8 cellular contexts compared by ENCODE assay signal in the genomic region with DNA sequence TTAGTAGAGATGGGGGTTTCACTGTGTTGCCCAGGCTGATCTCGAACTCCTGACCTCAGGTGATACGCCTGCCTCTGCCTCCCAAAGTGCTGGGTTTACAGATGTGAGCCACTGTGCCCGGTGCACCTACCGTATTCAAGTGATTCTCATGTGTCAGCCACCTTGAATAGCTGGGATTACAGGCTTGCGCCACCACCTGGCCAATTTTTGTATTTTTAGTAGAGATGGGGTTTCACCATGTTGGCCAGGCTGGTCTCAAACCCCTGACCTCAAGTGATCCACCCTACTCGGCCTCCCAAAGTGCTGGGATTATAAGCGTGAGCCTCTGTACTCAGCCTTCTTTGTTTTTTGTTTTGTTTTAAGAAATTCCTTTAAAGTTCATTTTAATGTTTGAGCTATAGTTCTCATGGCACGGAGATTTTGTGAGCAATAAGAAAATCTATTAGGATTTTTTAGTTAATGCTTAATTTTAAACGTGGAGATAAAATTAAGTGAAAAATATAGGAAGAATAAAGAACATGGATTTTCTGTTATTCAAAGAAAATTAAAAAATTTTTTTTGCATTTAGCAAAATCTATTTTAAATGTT.
DNase-seq lines count a peak whose midpoint lies in the region; ATAC-seq, FAIRE-seq and TF ChIP-seq lines count a peak whose summit lies in the region.

No MANE protein-coding gene starts in this region.

- H3K4me3 Mint-ChIP-seq in activated naive CD8-positive, alpha-beta T cell treated with anti-CD3 and anti-CD28 coated beads, Interleukin-2, amount 10 ng/mL, durations not matched to agents 7 days and 5 days = no peak overlapping the region

- peak; percentile 41 for TF ChIP-seq CTCF in D721Med (IDR thresholded peaks at IDR 0.05; ENCODE audit: insufficient read depth, missing control alignments)

- no peak for FAIRE-seq in D721Med (lab: Jason Lieb, UNC)

- peaks cover 12% of the 10 kb centered on the region for H3K4me1 Mint-ChIP-seq in activated naive CD8-positive, alpha-beta T cell treated with anti-CD3 and anti-CD28 coated beads, Interleukin-2, amount 10 ng/mL, durations not matched to agents 7 days and 5 days

- H3K9me3 Mint-ChIP-seq in activated naive CD8-positive, alpha-beta T cell treated with anti-CD3 and anti-CD28 coated beads, Interleukin-2, amount 10 ng/mL, durations not matched to agents 7 days and 5 days = no peaks in the 10 kb centered on the region

- H3K27ac Mint-ChIP-seq in activated naive CD8-positive, alpha-beta T cell treated with anti-CD3 and anti-CD28 coated beads, Interleukin-2, amount 10 ng/mL, durations not matched to agents 7 days and 5 days = no peak overlapping the region

- ATAC-seq in GM21786 (IDR thresholded peaks at IDR 0.05; ENCODE audit: unreplicated experiment) = peak; percentile 56
- peak; percentile 57 for ATAC-seq in activated naive CD8-positive, alpha-beta T cell treated with anti-CD3 and anti-CD28 coated beads, Interleukin-2, amount 10 ng/mL, durations not matched to agents 7 days and 5 days (ENCODE audit: low read depth)
- ATAC-seq in GM19328 (IDR thresholded peaks at IDR 0.05; ENCODE audit: unreplicated experiment) = no peak

- no peaks in the 10 kb centered on the region for H3K27me3 Mint-ChIP-seq in activated naive CD8-positive, alpha-beta T cell treated with anti-CD3 and anti-CD28 coated beads, Interleukin-2, amount 10 ng/mL, durations not matched to agents 7 days and 5 days

- no peaks in the 10 kb centered on the region for H3K36me3 Mint-ChIP-seq in activated naive CD8-positive, alpha-beta T cell treated with anti-CD3 and anti-CD28 coated beads, Interleukin-2, amount 10 ng/mL, durations not matched to agents 7 days and 5 days

- DNase-seq in D721Med (ENCODE audit: insufficient read length, low spot score) = no peak
- peak; percentile 85 for DNase-seq in NCI-H69 (lab: John Stamatoyannopoulos, UW)
- peak; percentile 42 for DNase-seq in activated naive CD8-positive, alpha-beta T cell treated with anti-CD3 and anti-CD28 coated beads, Interleukin-2, amount 10 ng/mL, durations not matched to agents 7 days and 5 days
- peak; percentile 68 for DNase-seq in islet precursor cell
- peak; percentile 68 for DNase-seq in stimulated activated CD8-positive, alpha-beta memory T cell treated with anti-CD3 and anti-CD28 coated beads, Interleukin-4, amount 100 ng/mL, for 48 hours
- no peak for DNase-seq in LoVo (ENCODE audit: low spot score)

- POLR2A ChIA-PET in activated naive CD8-positive, alpha-beta T cell treated with anti-CD3 and anti-CD28 coated beads, Interleukin-2, amount 10 ng/mL, durations not matched to agents 7 days and 5 days (lab: Charles Lee) = interaction anchor here (1.7 kb wide), 1 partner anchor 241 kb away, joined by 5 read pairs; no protein-coding TSS in a partner anchor

Comparison
In these comparisons a context has a peak if more than half of its experiments do, and no peak if none do; other contexts are left out.
1. DNase-seq: peak in NCI-H69 (single experiment), activated naive CD8-positive, alpha-beta T cell treated with anti-CD3 and anti-CD28 coated beads, Interleukin-2, amount 10 ng/mL, durations not matched to agents 7 days and 5 days (single experiment), islet precursor cell (single experiment) and stimulated activated CD8-positive, alpha-beta memory T cell treated with anti-CD3 and anti-CD28 coated beads, Interleukin-4, amount 100 ng/mL, for 48 hours (single experiment); none in D721Med (single experiment) and LoVo (single experiment).